Comparison of ENCODE assay signal across 9 cellular contexts in genomic region chr1:95118019-95118499, GRCh38. TPM values are rescaled to one million over a fixed set of nuclear protein-coding genes. Genes with fewer than 3 reads are reported as not detected.
DNase-seq lines count a peak whose midpoint lies in the region; ATAC-seq and TF ChIP-seq lines count a peak whose summit lies in the region.
"Had no signal": no experiment of that assay in that cellular context is flagged by ENCODE, and none has a peak within 500 bp of the region (broad histone marks: within the 10 kb centered on the region; RNA-seq: fewer than 3 reads in every experiment).

No MANE protein-coding gene starts in this region.

- H3K36me3 ChIP-seq in ectodermal cell (ENCODE audit: control insufficient read depth, insufficient read depth, low read length) (no peaks in the 10 kb centered on the region), muscle layer of duodenum (ENCODE audit: control insufficient read depth in 1 of 2, insufficient read depth in 2 of 2, low read length in 2 of 2) (no peaks in the 10 kb centered on the region), Karpas-422 (ENCODE audit: insufficient read depth, low read length) (no peaks in the 10 kb centered on the region)

- H3K9me2 ChIP-seq in Karpas-422 (replicated peaks; ENCODE audit: insufficient read depth, low read length), result no peaks in the 10 kb centered on the region

- no peaks in the 10 kb centered on the region for H3K9me3 ChIP-seq in ectodermal cell (ENCODE audit: control insufficient read depth, low read length)
- H3K9me3 ChIP-seq in muscle layer of duodenum (ENCODE audit: control insufficient read depth in 1 of 2, low read length in 2 of 2), result no peaks in the 10 kb centered on the region
- no peaks in the 10 kb centered on the region for H3K9me3 ChIP-seq in Karpas-422 (ENCODE audit: low read length)

- H3K4me1 ChIP-seq in ectodermal cell (ENCODE audit: control insufficient read depth, insufficient read depth, low read length) (no peaks in the 10 kb centered on the region), muscle layer of duodenum (ENCODE audit: control insufficient read depth in 1 of 2, insufficient read depth in 2 of 2, low read length in 2 of 2) (peaks cover 0 to 7% of the 10 kb centered on the region in 2 donors), Karpas-422 (ENCODE audit: low read length) (no peaks in the 10 kb centered on the region; the same call in 1 of the 2 replicates)

- no peaks in the 10 kb centered on the region for H4K20me1 ChIP-seq in Karpas-422 (ENCODE audit: insufficient read depth, low read depth, low read length)

- TF ChIP-seq CTCF in GM12865 (IDR thresholded peaks at IDR 0.05; ENCODE audit: insufficient read depth, low read depth, low read length, missing control alignments), result no peak

- peaks cover 26% of the 10 kb centered on the region for H3K27me3 ChIP-seq in ectodermal cell (ENCODE audit: control insufficient read depth, insufficient read depth, low read length, poor library complexity, severe bottlenecking)
- no peaks in the 10 kb centered on the region for H3K27me3 ChIP-seq in muscle layer of duodenum (ENCODE audit: low read depth, low read length)
- H3K27me3 ChIP-seq in Karpas-422 (ENCODE audit: low read length), result no peaks in the 10 kb centered on the region

- no peaks in the 10 kb centered on the region for H3K79me2 ChIP-seq in Karpas-422 (ENCODE audit: low read length)

- no peak overlapping the region for H3K27ac ChIP-seq in ectodermal cell (ENCODE audit: insufficient read depth, low read depth, low read length, poor library complexity, severe bottlenecking)
- no peak overlapping the region for H3K27ac ChIP-seq in muscle layer of duodenum (ENCODE audit: low read length)
- no peak overlapping the region for H3K27ac ChIP-seq in Karpas-422 (ENCODE audit: low read length)

- ATAC-seq in HG03571 (IDR thresholded peaks at IDR 0.05; ENCODE audit: unreplicated experiment), result no peak

- 40 to 43% methylated on average over 9 to 10 of the region's 10 CpGs for WGBS in ectodermal cell, 2 experiments

- no peak overlapping the region for H2AFZ ChIP-seq in Karpas-422 (ENCODE audit: low read length)

- no peak overlapping the region for H3K9ac ChIP-seq in Karpas-422 (ENCODE audit: low read length)

- no peak overlapping the region; the same call in none of the 2 replicates for H3K4me3 ChIP-seq in GM12865 (ENCODE audit: low read depth, low read length)
- H3K4me3 ChIP-seq in ectodermal cell (ENCODE audit: insufficient read depth, low read depth, low read length), result peak overlapping the region; percentile 77
- peak overlapping the region; percentile 63 to 93 for H3K4me3 ChIP-seq in muscle layer of duodenum (ENCODE audit: low read depth in 1 of 2, low read length in 2 of 2)
- no peak overlapping the region for H3K4me3 ChIP-seq in Karpas-422 (ENCODE audit: low read length)

- H3K4me2 ChIP-seq in Karpas-422 (ENCODE audit: low read depth, low read length, poor library complexity, severe bottlenecking), result no peak overlapping the region

- DNase-seq in GM12865 (ENCODE audit: low read depth) (peak; percentile 21), OCI-M1 (lab: John Stamatoyannopoulos, UW) (peak; percentile 28), NOMO-1 treated with DMSO at 0.1 percent for 48 hours (lab: John Stamatoyannopoulos, UW; ENCODE audit: unreplicated experiment) (no peak), Karpas-422 (no peak)
- no peak for DNase-seq in activated CD4-positive, CD25-positive, alpha-beta regulatory T cell treated with anti-CD3 and anti-CD28 coated beads, Interleukin-2, amount 50 U/mL, for 72 hours

RNA-seq across cellular contexts. Expression of gene TLCD4, which starts 0.9 kb away (rescaled TPM):
- 2.4 TPM for polyA plus RNA-seq in ectodermal cell (2013, experiment 1 of 4)
- polyA plus RNA-seq in ectodermal cell (2013, experiment 2 of 4), result 1.4 TPM
- 1.5 TPM for polyA plus RNA-seq in ectodermal cell (2013, experiment 3 of 4)
- polyA plus RNA-seq in ectodermal cell (2013, experiment 4 of 4), result 1.5 TPM
- total RNA-seq in Karpas-422 (2014; rRNA removed; shearing (Covaris generic); ENCODE audit: low replicate concordance), result not detected in 2 replicates
- total RNA-seq: T-helper 1 cell treated with Interleukin-12 subunit alpha and Interleukin-12 subunit beta and Interleukin-4 antibody, amounts not matched to agents 30 ng/mL and 1 ng/mL, for 36 hours had no signal

RNA-seq across cellular contexts. Expression of gene ALG14, which starts 45.3 kb away (rescaled TPM):
- 3.6 TPM for polyA plus RNA-seq in ectodermal cell (2013, experiment 1 of 4)
- 3.5 TPM for polyA plus RNA-seq in ectodermal cell (2013, experiment 2 of 4)
- polyA plus RNA-seq in ectodermal cell (2013, experiment 3 of 4), result 4.0 TPM
- polyA plus RNA-seq in ectodermal cell (2013, experiment 4 of 4), result 6.8 TPM
- total RNA-seq in Karpas-422 (2014; rRNA removed; shearing (Covaris generic); ENCODE audit: low replicate concordance), result 2.2 and 5.4 TPM in 2 replicates

Comparison
In these comparisons a context has a peak if more than half of its experiments do, and no peak if none do; other contexts are left out.
1. DNase-seq: peak in GM12865 (single experiment) and OCI-M1 (single experiment); none in NOMO-1 treated with DMSO at 0.1 percent for 48 hours (single experiment), Karpas-422 (single experiment) and activated CD4-positive, CD25-positive, alpha-beta regulatory T cell treated with anti-CD3 and anti-CD28 coated beads, Interleukin-2, amount 50 U/mL, for 72 hours (single experiment).
2. H3K4me3 ChIP-seq: peak in ectodermal cell (single experiment) and muscle layer of duodenum (2 of 2); none in GM12865 (single experiment) and Karpas-422 (single experiment).